16 cellular contexts compared by ENCODE assay signal in genomic region chr2:20534913-20535801, GRCh38.
DNase-seq lines count a peak whose midpoint lies in the region; ATAC-seq and TF ChIP-seq lines count a peak whose summit lies in the region.
"Had no signal": no experiment of that assay in that cellular context is flagged by ENCODE, and none has a peak within 500 bp of the region (broad histone marks: within the 10 kb centered on the region; RNA-seq: fewer than 3 reads in every experiment).

No MANE protein-coding gene starts in this region.

- no peaks in the 10 kb centered on the region for H3K36me3 Mint-ChIP-seq in endothelial cell (ENCODE audit: low read depth, unreplicated experiment)

- no peaks in the 10 kb centered on the region for H3K9me3 Mint-ChIP-seq in endothelial cell (ENCODE audit: unreplicated experiment)

- no peak overlapping the region for H3K4me3 Mint-ChIP-seq in endothelial cell (ENCODE audit: unreplicated experiment)

- H3K27me3 ChIP-seq in right lobe of liver (no peaks in the 10 kb centered on the region), gastrocnemius medialis (no peaks in the 10 kb centered on the region), upper lobe of left lung (no peaks in the 10 kb centered on the region), ovary (no peaks in the 10 kb centered on the region)

- H3K9me3 ChIP-seq in right lobe of liver (no peaks in the 10 kb centered on the region), gastrocnemius medialis (no peaks in the 10 kb centered on the region), upper lobe of left lung (no peaks in the 10 kb centered on the region), ovary (no peaks in the 10 kb centered on the region)
- H3K9me3 ChIP-seq: HAP-1 had no signal

- H3K4me1 ChIP-seq in right lobe of liver (peaks cover 0 to 60% (median 28%) of the 10 kb centered on the region in 4 donors), gastrocnemius medialis (peaks cover 53% of the 10 kb centered on the region in 2 donors), upper lobe of left lung (peaks cover 0 to 16% (median 7%) of the 10 kb centered on the region in 4 donors), ovary (ENCODE audit: insufficient read depth) (no peaks in the 10 kb centered on the region)
- H3K4me1 ChIP-seq: HAP-1 had no signal

- peak; percentile 26 for DNase-seq in NCI-H460 (ENCODE audit: extremely low read depth, low read depth)
- DNase-seq in endothelial cell (ENCODE audit: low spot score) = no peak
- DNase-seq in right lobe of liver = peak in 2 of 3 donors; percentile 63 to 77
- DNase-seq in gastrocnemius medialis = peak; percentile 94 to 97
- no peak for DNase-seq in upper lobe of left lung
- DNase-seq in ovary = no peak
- DNase-seq in NCI-H2196 treated with DMSO at 0.1 percent for 48 hours (lab: John Stamatoyannopoulos, UW; ENCODE audit: unreplicated experiment) = no peak
- no peak for DNase-seq in stimulated activated naive CD8-positive, alpha-beta T cell treated with anti-CD3 and anti-CD28 coated beads, Interleukin-15, Interleukin-2, amounts not matched to agents 100 U/mL and 50 U/mL, for 24 hours
- DNase-seq: DMS 273 treated with DMSO at 0.1 percent for 48 hours, NCI-H226, NCI-H526 treated with DMSO at 0.1 percent for 48 hours, PC-9, SHP77 had no signal

- H3K4me1 Mint-ChIP-seq in endothelial cell (ENCODE audit: unreplicated experiment) = peaks cover 6% of the 10 kb centered on the region

- peaks cover 4% of the 10 kb centered on the region for H3K27me3 Mint-ChIP-seq in endothelial cell (ENCODE audit: unreplicated experiment)

- TF ChIP-seq CTCF in endothelial cell (IDR thresholded peaks at IDR 0.05; ENCODE audit: unreplicated experiment) (no peak), right lobe of liver (IDR thresholded peaks at IDR 0.05) (no peak), gastrocnemius medialis (IDR thresholded peaks at IDR 0.05 in 4 of 5, conservative IDR thresholded peaks at IDR 0.05 in 1 of 5) (no peak), upper lobe of left lung (IDR thresholded peaks at IDR 0.05) (no peak), ovary (IDR thresholded peaks at IDR 0.05) (no peak)

- TF ChIP-seq POLR2A in right lobe of liver (IDR thresholded peaks at IDR 0.05) (no peak), gastrocnemius medialis (IDR thresholded peaks at IDR 0.05) (peak in 1 of 2 donors; percentile 9), upper lobe of left lung (IDR thresholded peaks at IDR 0.05) (no peak), ovary (IDR thresholded peaks at IDR 0.05) (no peak)

- ATAC-seq in right lobe of liver (peak; percentile 6 to 25 (median 14)), gastrocnemius medialis (peak; percentile 13 to 16), upper lobe of left lung (ENCODE audit: low FRiP score in 2 of 2) (no peak)
- ATAC-seq in stimulated activated naive CD8-positive, alpha-beta T cell treated with anti-CD3 and anti-CD28 coated beads, Interleukin-15, Interleukin-2, amounts not matched to agents 100 U/mL and 50 U/mL, for 24 hours = no peak
- ATAC-seq: K562, SK-N-SH treated with all-trans-retinoic acid at 6 μM for 48 hours had no signal

- H3K4me3 ChIP-seq in right lobe of liver (no peak overlapping the region), gastrocnemius medialis (no peak overlapping the region), upper lobe of left lung (no peak overlapping the region), ovary (no peak overlapping the region)
- H3K4me3 ChIP-seq: HAP-1, K562, PC-9 had no signal

- H3K36me3 ChIP-seq in right lobe of liver (no peaks in the 10 kb centered on the region), gastrocnemius medialis (no peaks in the 10 kb centered on the region), upper lobe of left lung (no peaks in the 10 kb centered on the region), ovary (no peaks in the 10 kb centered on the region)
- H3K36me3 ChIP-seq: HAP-1 had no signal

- H3K27ac ChIP-seq in right lobe of liver (peak overlapping the region; percentile 39 to 90 (median 87)), gastrocnemius medialis (peak overlapping the region; percentile 88 to 96 (median 94)), upper lobe of left lung (no peak overlapping the region), ovary (no peak overlapping the region)
- H3K27ac ChIP-seq: PC-9 had no signal

- H3K27ac Mint-ChIP-seq in endothelial cell (ENCODE audit: unreplicated experiment) = peak overlapping the region; percentile 14

- TF ChIP-seq EP300 in upper lobe of left lung (IDR thresholded peaks at IDR 0.05) (no peak), ovary (IDR thresholded peaks at IDR 0.05) (no peak)

- intact Hi-C loops in right lobe of liver (cut with DNase I) (loop anchor here in 1 of 2 donors (10.0 kb wide), 1 partner anchor 60 kb away; no protein-coding TSS in a partner anchor), gastrocnemius medialis (cut with DNase I; ENCODE audit: low total_unique reads) (no loop called here), ovary (cut with DNase I) (no loop called here)

- WGBS in right lobe of liver (ENCODE audit: insufficient coverage, low coverage, low lambda C conversion rate, missing lambda C conversion rate) = 69% methylated on average over 16 of the region's 19 CpGs
- 93 to 94% methylated on average over 14 to 19 of the region's 19 CpGs for WGBS in upper lobe of left lung, 2 donors
- 90 to 92% (median 91%) methylated on average over 19 of the region's 19 CpGs for WGBS in ovary, 3 donors

- in situ Hi-C loops in gastrocnemius medialis (cut with MboI; ENCODE audit: low sequenced_read_pairs in 4 of 4) = loop anchor here in 1 of 4 donors (5.0 kb wide), 1 partner anchor 38 kb away; no protein-coding TSS in a partner anchor

Comparison
In these comparisons a context has a peak if more than half of its experiments do, and no peak if none do; other contexts are left out.
1. DNase-seq: peak in NCI-H460 (single experiment), right lobe of liver (2 of 3) and gastrocnemius medialis (2 of 2); none in endothelial cell (single experiment), upper lobe of left lung (0 of 2), ovary (0 of 5), NCI-H2196 treated with DMSO at 0.1 percent for 48 hours (single experiment) and stimulated activated naive CD8-positive, alpha-beta T cell treated with anti-CD3 and anti-CD28 coated beads, Interleukin-15, Interleukin-2, amounts not matched to agents 100 U/mL and 50 U/mL, for 24 hours (single experiment).
2. ATAC-seq: peak in right lobe of liver (4 of 4) and gastrocnemius medialis (2 of 2); none in upper lobe of left lung (0 of 2) and stimulated activated naive CD8-positive, alpha-beta T cell treated with anti-CD3 and anti-CD28 coated beads, Interleukin-15, Interleukin-2, amounts not matched to agents 100 U/mL and 50 U/mL, for 24 hours (single experiment).
3. H3K27ac ChIP-seq: peak in right lobe of liver (3 of 3) and gastrocnemius medialis (4 of 4); none in upper lobe of left lung (0 of 4) and ovary (0 of 2).